1 cellular context compared by ENCODE assay signal in genomic region chr22:17158568-17159503, GRCh38.
TF ChIP-seq lines count a peak whose summit lies in the region.

TSS of gene HDHD5 (minus strand) at chr22:17159277. CDS start at chr22:17159251, 26 bp downstream.

TF ChIP-seq in K562, 482 proteins besides CTCF, POLR2A, EP300 and RAD21 (continued from another document):
- TF ChIP-seq ZNF740 (CRISPR knock-in tag; IDR thresholded peaks at IDR 0.05) (peak; percentile 96), ZNF740 (tag; IDR thresholded peaks at IDR 0.05) (peak in 1 of 2 experiments; percentile 97; a peak in 2 of 4 replicates), U2AF1 (optimal IDR thresholded peaks at IDR 0.05; ENCODE audit: low read depth, low read length) (peak; percentile 41), POLR2G (IDR thresholded peaks at IDR 0.05; ENCODE audit: low read depth, low read length) (peak; percentile 80), MYC (IDR thresholded peaks at IDR 0.05; ENCODE audit: low read depth, low read length) (peak; percentile 91), MYC (CRISPR knock-in tag; IDR thresholded peaks at IDR 0.05; ENCODE audit: borderline replicate concordance, low read depth) (no peak), SMAD4 (CRISPR knock-in tag; conservative IDR thresholded peaks at IDR 0.05) (peak; percentile 68), STAT5A (IDR thresholded peaks at IDR 0.05; ENCODE audit: borderline replicate concordance, low read length) (no peak), MAX (CRISPR knock-in tag; IDR thresholded peaks at IDR 0.05) (peak; percentile 75), SIN3B (IDR thresholded peaks at IDR 0.05; ENCODE audit: low read depth) (0 out of 2 replicates have a peak, but pooled peaks have one; percentile 55), IRF1 (CRISPR knock-in tag; IDR thresholded peaks at IDR 0.05; ENCODE audit: borderline replicate concordance) (no peak), MTA1 (IDR thresholded peaks at IDR 0.05; ENCODE audit: borderline replicate concordance) (0 out of 2 replicates have a peak, but pooled peaks have one; percentile 33), NFIC (IDR thresholded peaks at IDR 0.05) (peak; percentile 7), ZNF134 (CRISPR knock-in tag; conservative IDR thresholded peaks at IDR 0.05) (no peak), ZNF655 (CRISPR knock-in tag; IDR thresholded peaks at IDR 0.05) (no peak), RNF2 (IDR thresholded peaks at IDR 0.05) (0 out of 2 replicates have a peak, but pooled peaks have one; percentile 19), PHF8 (IDR thresholded peaks at IDR 0.05; ENCODE audit: borderline replicate concordance, low read length) (peak; percentile 54; the same call in 1 of the 2 replicates), E2F6 (IDR thresholded peaks at IDR 0.05; ENCODE audit: borderline replicate concordance in 1 of 2, extremely low read depth in 1 of 2, insufficient read depth in 1 of 2, insufficient read length in 1 of 2, low read depth in 1 of 2, low read length in 1 of 2, poor library complexity in 1 of 2, severe bottlenecking in 1 of 2) (peak; percentile 95 to 98), CBX1 (IDR thresholded peaks at IDR 0.05; ENCODE audit: low read depth) (0 out of 2 replicates have a peak, but pooled peaks have one; percentile 48), ZNF143 (CRISPR knock-in tag; IDR thresholded peaks at IDR 0.05) (peak; percentile 84), MECOM (CRISPR knock-in tag; IDR thresholded peaks at IDR 0.05) (no peak), GATAD2B (IDR thresholded peaks at IDR 0.05; ENCODE audit: borderline replicate concordance) (peak; percentile 85; the same call in 1 of the 2 replicates), RBM25 (IDR thresholded peaks at IDR 0.05; ENCODE audit: low read depth, low read length, severe bottlenecking) (peak; percentile 99), ATF7 (IDR thresholded peaks at IDR 0.05) (peak; percentile 28; the same call in 1 of the 2 replicates), ZNF830 (CRISPR knock-in tag; IDR thresholded peaks at IDR 0.05) (no peak), HNRNPK (IDR thresholded peaks at IDR 0.05; ENCODE audit: low read depth, low read length, poor library complexity, severe bottlenecking) (no peak), MTA3 (IDR thresholded peaks at IDR 0.05; ENCODE audit: borderline replicate concordance) (peak; percentile 59; the same call in 1 of the 2 replicates), ELF1 (tag; IDR thresholded peaks at IDR 0.05) (0 out of 2 replicates have a peak, but pooled peaks have one; percentile 46), NR3C1 (CRISPR knock-in tag; IDR thresholded peaks at IDR 0.05) (peak; percentile 74; the same call in 1 of the 2 replicates), THRB (CRISPR knock-in tag; conservative IDR thresholded peaks at IDR 0.05) (no peak), TBP (optimal IDR thresholded peaks at IDR 0.05; ENCODE audit: low read depth, low read length) (peak; percentile 31), GMEB1 (CRISPR knock-in tag; IDR thresholded peaks at IDR 0.05) (peak; percentile 95)
